8 cellular contexts compared by ENCODE assay signal in genomic region chr1:11930571-11931445, GRCh38. TPM values are rescaled to one million over a fixed set of nuclear protein-coding genes. Genes with fewer than 3 reads are reported as not detected.
A peak's percentile ranks its signal among the peaks of the same experiment; 100 is the strongest.
DNase-seq lines count a peak whose midpoint lies in the region; TF ChIP-seq lines count a peak whose summit lies in the region.
"Had no signal": no experiment of that assay in that cellular context is flagged by ENCODE, and none has a peak within 500 bp of the region (broad histone marks: within the 10 kb centered on the region; RNA-seq: fewer than 3 reads in every experiment).

No MANE protein-coding gene starts in this region.

- no peaks in the 10 kb centered on the region for H3K27me3 Mint-ChIP-seq in activated T-cell treated with anti-CD3 and anti-CD28 coated beads, Interleukin-2, amount 50 U/mL, for 24 hours

- H3K4me3 ChIP-seq in fibroblast of villous mesenchyme (ENCODE audit: low read depth, low read length) (no peak overlapping the region), skin epidermis (no peak overlapping the region)

- no peak for TF ChIP-seq CTCF in fibroblast of villous mesenchyme (IDR thresholded peaks at IDR 0.05; ENCODE audit: insufficient read depth, low read depth, low read length)

- H3K36me3 Mint-ChIP-seq in activated T-cell treated with anti-CD3 and anti-CD28 coated beads, Interleukin-2, amount 50 U/mL, for 24 hours (ENCODE audit: low read depth) = peaks cover 3% of the 10 kb centered on the region

- H3K4me3 Mint-ChIP-seq in activated T-cell treated with anti-CD3 and anti-CD28 coated beads, Interleukin-2, amount 50 U/mL, for 24 hours = no peak overlapping the region

- no peaks in the 10 kb centered on the region for H3K9me3 Mint-ChIP-seq in activated T-cell treated with anti-CD3 and anti-CD28 coated beads, Interleukin-2, amount 50 U/mL, for 24 hours

- peak overlapping the region in 14 of 21 experiments; percentile 1 to 73 (median 46) for H3K27ac ChIP-seq in skin epidermis

- in situ Hi-C loops in SK-MEL-5 (cut with HindIII; ENCODE audit: low pct_unique_long_range_greater_than_20kb, low sequenced_read_pairs) = no loop called here

- no peak overlapping the region for H3K27ac Mint-ChIP-seq in activated T-cell treated with anti-CD3 and anti-CD28 coated beads, Interleukin-2, amount 50 U/mL, for 24 hours

- DNase-seq in HCEC 1CT (peak; percentile 77), SK-MEL-5 (ENCODE audit: low read depth, low spot score) (peak; percentile 27), fibroblast of villous mesenchyme (ENCODE audit: low read depth) (peak; percentile 85), glomerular visceral epithelial cell (ENCODE audit: extremely low spot score) (no peak)
- DNase-seq in activated T-cell treated with anti-CD3 and anti-CD28 coated beads, Interleukin-2, amount 50 U/mL, for 1 hour = no peak
- no peak for DNase-seq in activated T-cell treated with anti-CD3 and anti-CD28 coated beads, Interleukin-2, amount 50 U/mL, for 24 hours
- DNase-seq: NCI-H1105 treated with DMSO at 0.1 percent for 48 hours had no signal

- peaks cover 14% of the 10 kb centered on the region for H3K4me1 Mint-ChIP-seq in activated T-cell treated with anti-CD3 and anti-CD28 coated beads, Interleukin-2, amount 50 U/mL, for 24 hours (ENCODE audit: low read depth)

RNA-seq across cellular contexts. Expression of gene PLOD1, which starts 3.7 kb away (rescaled TPM):
- 204 and 218 TPM in 2 replicates for total RNA-seq in SK-MEL-5 (2014; rRNA removed; shearing (Covaris generic))
- polyA plus RNA-seq in SK-MEL-5 (2015; cell fraction: cytosol; rRNA removed) = 427 and 476 TPM in 2 replicates
- polyA plus RNA-seq in SK-MEL-5 (2015; cell fraction: nucleus; rRNA removed) = 142 and 169 TPM in 2 replicates
- total RNA-seq in fibroblast of villous mesenchyme = 309 and 324 TPM in 2 replicates

RNA-seq across cellular contexts. Expression of gene KIAA2013, which starts 4.6 kb away (rescaled TPM):
- 62.0 and 69.0 TPM in 2 replicates for total RNA-seq in SK-MEL-5 (2014; rRNA removed; shearing (Covaris generic))
- 146 and 165 TPM in 2 replicates for polyA plus RNA-seq in SK-MEL-5 (2015; cell fraction: cytosol; rRNA removed)
- polyA plus RNA-seq in SK-MEL-5 (2015; cell fraction: nucleus; rRNA removed) = 23.2 and 35.8 TPM in 2 replicates
- total RNA-seq in fibroblast of villous mesenchyme = 57.9 and 69.9 TPM in 2 replicates

RNA-seq across cellular contexts. Expression of gene MFN2, which starts 49.4 kb away (rescaled TPM):
- total RNA-seq in SK-MEL-5 (2014; rRNA removed; shearing (Covaris generic)) = 49.1 and 51.7 TPM in 2 replicates
- polyA plus RNA-seq in SK-MEL-5 (2015; cell fraction: cytosol; rRNA removed) = 65.2 and 72.7 TPM in 2 replicates
- 48.5 and 61.2 TPM in 2 replicates for polyA plus RNA-seq in SK-MEL-5 (2015; cell fraction: nucleus; rRNA removed)
- total RNA-seq in fibroblast of villous mesenchyme = 52.5 and 66.1 TPM in 2 replicates

Comparison
In these comparisons a context has a peak if more than half of its experiments do, and no peak if none do; other contexts are left out.
1. DNase-seq: peak in HCEC 1CT (single experiment), SK-MEL-5 (single experiment) and fibroblast of villous mesenchyme (single experiment); none in activated T-cell treated with anti-CD3 and anti-CD28 coated beads, Interleukin-2, amount 50 U/mL, for 1 hour (single experiment), glomerular visceral epithelial cell (single experiment) and activated T-cell treated with anti-CD3 and anti-CD28 coated beads, Interleukin-2, amount 50 U/mL, for 24 hours (single experiment).